Comparison of ENCODE assay signal across 26 cellular contexts in genomic region chr1:61812916-61813315, GRCh38.
"Had no signal": no experiment of that assay in that cellular context is flagged by ENCODE, and none has a peak within 500 bp of the region (broad histone marks: within the 10 kb centered on the region; RNA-seq: fewer than 3 reads in every experiment).

No MANE protein-coding gene starts in this region.

- DNase-seq: activated CD4-positive, alpha-beta T cell treated with anti-CD3 and anti-CD28 coated beads, Interleukin-2, amount 10 ng/mL, durations not matched to agents 24 days and 14 days; activated CD4-positive, alpha-beta T cell treated with anti-CD3 and anti-CD28 coated beads, Interleukin-2, amount 50 U/mL, for 4 hours; activated CD8-positive, alpha-beta T cell treated with anti-CD3 and anti-CD28 coated beads for 36 hours; activated gamma-delta T cell; activated naive CD4-positive, alpha-beta T cell treated with Interleukin-2 at 50 U/mL for 16 hours; activated naive CD8-positive, alpha-beta T cell treated with anti-CD3 and anti-CD28 coated beads, Interleukin-2, amount 10 ng/mL, durations not matched to agents 7 days and 5 days; activated T-cell treated with anti-CD3 and anti-CD28 coated beads, Interleukin-2, amount 50 U/mL, for 1 hour; activated T-cell treated with anti-CD3 and anti-CD28 coated beads, Interleukin-2, amount 50 U/mL, for 72 hours; central memory CD4-positive, alpha-beta T cell; Karpas-422; KBM-7; MG63; NCI-H1092; NCI-H1436 treated with DMSO at 0.1 percent for 48 hours; NCI-H1694 treated with DMSO at 0.1 percent for 48 hours; NCI-H2029; NCI-H345; NCI-H524 treated with DMSO at 0.1 percent for 48 hours; SHP77; SJCRH30; SW 1271; T1000 had no signal

- H3K27ac ChIP-seq: SJCRH30 had no signal

- ATAC-seq: activated CD8-positive, alpha-beta T cell treated with anti-CD3 and anti-CD28 coated beads for 36 hours; activated T-cell treated with anti-CD3 and anti-CD28 coated beads, Interleukin-2, amount 50 U/mL, for 72 hours; Panc1 had no signal

- H3K9me3 ChIP-seq: MG63, SJCRH30 had no signal

- H3K27me3 Mint-ChIP-seq: activated CD4-positive, alpha-beta T cell treated with anti-CD3 and anti-CD28 coated beads, Interleukin-2, amount 10 ng/mL, durations not matched to agents 24 days and 14 days; activated CD8-positive, alpha-beta T cell treated with anti-CD3 and anti-CD28 coated beads for 36 hours; activated naive CD4-positive, alpha-beta T cell treated with anti-CD3 and anti-CD28 coated beads, Interleukin-2, amount 50 U/mL, for 24 hours; activated naive CD8-positive, alpha-beta T cell treated with anti-CD3 and anti-CD28 coated beads, Interleukin-2, amount 10 ng/mL, durations not matched to agents 7 days and 5 days; brain had no signal

- H3K4me3 ChIP-seq: MG63, SJCRH30 had no signal

- H3K36me3 ChIP-seq: MG63, SJCRH30 had no signal

- H3K9me3 Mint-ChIP-seq: activated CD4-positive, alpha-beta T cell treated with anti-CD3 and anti-CD28 coated beads, Interleukin-2, amount 10 ng/mL, durations not matched to agents 24 days and 14 days; activated CD8-positive, alpha-beta T cell treated with anti-CD3 and anti-CD28 coated beads for 36 hours; activated naive CD4-positive, alpha-beta T cell treated with anti-CD3 and anti-CD28 coated beads, Interleukin-2, amount 50 U/mL, for 24 hours; activated naive CD8-positive, alpha-beta T cell treated with anti-CD3 and anti-CD28 coated beads, Interleukin-2, amount 10 ng/mL, durations not matched to agents 7 days and 5 days; activated T-cell treated with anti-CD3 and anti-CD28 coated beads, Interleukin-2, amount 50 U/mL, for 72 hours; activated T-helper 2 cell treated with anti-CD3 and anti-CD28 coated beads, Interferon-gamma antibody, Interleukin-2, Interleukin-4, amounts not matched to agents 10 μg/mL and 5 μg/mL and 100 μg/mL, durations not matched to agents 14 hours and 24 hours and 36 hours; brain had no signal

- H3K36me3 Mint-ChIP-seq: brain had no signal

- H3K4me1 Mint-ChIP-seq: activated CD4-positive, alpha-beta T cell treated with anti-CD3 and anti-CD28 coated beads, Interleukin-2, amount 10 ng/mL, durations not matched to agents 24 days and 14 days; activated naive CD4-positive, alpha-beta T cell treated with anti-CD3 and anti-CD28 coated beads, Interleukin-2, amount 50 U/mL, for 24 hours had no signal

- H3K27me3 ChIP-seq: MG63, SJCRH30 had no signal

- H3K27ac Mint-ChIP-seq: activated CD4-positive, alpha-beta T cell treated with anti-CD3 and anti-CD28 coated beads, Interleukin-2, amount 10 ng/mL, durations not matched to agents 24 days and 14 days; activated CD8-positive, alpha-beta T cell treated with anti-CD3 and anti-CD28 coated beads for 36 hours; activated naive CD4-positive, alpha-beta T cell treated with anti-CD3 and anti-CD28 coated beads, Interleukin-2, amount 50 U/mL, for 24 hours; activated naive CD8-positive, alpha-beta T cell treated with anti-CD3 and anti-CD28 coated beads, Interleukin-2, amount 10 ng/mL, durations not matched to agents 7 days and 5 days; activated T-cell treated with anti-CD3 and anti-CD28 coated beads, Interleukin-2, amount 50 U/mL, for 72 hours; activated T-helper 2 cell treated with anti-CD3 and anti-CD28 coated beads, Interferon-gamma antibody, Interleukin-2, Interleukin-4, amounts not matched to agents 10 μg/mL and 5 μg/mL and 100 μg/mL, durations not matched to agents 14 hours and 24 hours and 36 hours; brain had no signal

- H3K4me1 ChIP-seq: SJCRH30 had no signal

- H3K4me3 Mint-ChIP-seq: activated CD4-positive, alpha-beta T cell treated with anti-CD3 and anti-CD28 coated beads, Interleukin-2, amount 10 ng/mL, durations not matched to agents 24 days and 14 days; activated CD8-positive, alpha-beta T cell treated with anti-CD3 and anti-CD28 coated beads for 36 hours; activated naive CD4-positive, alpha-beta T cell treated with anti-CD3 and anti-CD28 coated beads, Interleukin-2, amount 50 U/mL, for 24 hours; activated naive CD8-positive, alpha-beta T cell treated with anti-CD3 and anti-CD28 coated beads, Interleukin-2, amount 10 ng/mL, durations not matched to agents 7 days and 5 days; activated T-cell treated with anti-CD3 and anti-CD28 coated beads, Interleukin-2, amount 50 U/mL, for 72 hours; brain had no signal
